In the genomic region with DNA sequence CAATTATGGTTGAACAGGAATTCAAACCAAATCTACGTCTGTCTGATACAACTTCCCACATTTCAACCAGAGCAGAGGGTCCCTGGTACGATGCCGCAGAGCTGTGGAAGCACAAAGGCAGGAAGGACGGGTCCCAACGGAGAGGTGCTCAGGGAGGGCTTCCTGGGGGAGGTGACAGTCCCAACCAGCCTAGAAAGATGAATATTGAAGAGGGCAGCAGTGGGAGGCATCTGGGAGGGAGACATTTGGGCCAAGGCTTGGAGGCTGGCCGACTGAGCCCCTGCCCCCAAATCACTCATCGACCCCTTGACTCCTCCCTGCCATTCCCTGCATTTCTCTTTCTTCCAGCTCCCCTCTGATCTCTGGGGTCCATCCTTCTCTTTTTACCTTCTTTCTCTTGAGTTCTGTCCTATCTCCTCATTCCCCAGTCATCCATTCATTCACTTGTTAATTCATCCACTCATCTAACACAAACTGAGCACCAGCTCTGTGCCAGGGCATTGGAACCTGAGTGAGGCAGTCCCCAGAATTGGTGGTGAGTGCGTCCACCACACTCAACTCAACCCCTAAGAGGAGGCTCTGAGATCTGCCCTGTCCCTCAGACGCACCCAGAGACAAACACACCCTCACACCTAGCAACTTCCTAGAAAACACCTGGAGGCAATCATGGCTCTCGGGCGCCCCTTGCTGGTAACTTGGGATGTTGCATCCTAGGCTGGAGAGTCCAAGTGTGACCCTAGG, we compare ENCODE assay signal across 8 cellular contexts. TPM values are rescaled to one million over a fixed set of nuclear protein-coding genes. Genes with fewer than 3 reads are reported as not detected.
DNase-seq lines count a peak whose midpoint lies in the region; ATAC-seq and TF ChIP-seq lines count a peak whose summit lies in the region.

No MANE protein-coding gene starts in this region.

- H3K9me3 Mint-ChIP-seq in HFFc6 (no peaks in the 10 kb centered on the region), endothelial cell (ENCODE audit: unreplicated experiment) (no peaks in the 10 kb centered on the region)

- TF ChIP-seq CTCF in HFFc6 (IDR thresholded peaks at IDR 0.05) (peak; percentile 95), endothelial cell (IDR thresholded peaks at IDR 0.05; ENCODE audit: unreplicated experiment) (peak; percentile 95)

- H3K27me3 Mint-ChIP-seq in HFFc6 (ENCODE audit: insufficient read depth) (no peaks in the 10 kb centered on the region; the same call in 1 of the 2 replicates), endothelial cell (ENCODE audit: unreplicated experiment) (no peaks in the 10 kb centered on the region)

- no peak for ATAC-seq in GM18511 (IDR thresholded peaks at IDR 0.05; ENCODE audit: unreplicated experiment)

- no peaks in the 10 kb centered on the region for H3K36me3 Mint-ChIP-seq in HFFc6 (ENCODE audit: low read depth)
- no peaks in the 10 kb centered on the region for H3K36me3 Mint-ChIP-seq in endothelial cell (ENCODE audit: low read depth, unreplicated experiment)

- peak; percentile 39 for DNase-seq in COLO829 (ENCODE audit: low spot score)
- peak; percentile 61 for DNase-seq in HFFc6
- DNase-seq in NCI-H82 treated with DMSO at 0.1 percent for 48 hours (lab: John Stamatoyannopoulos, UW; ENCODE audit: unreplicated experiment): peak; percentile 31
- DNase-seq in activated CD8-positive, alpha-beta memory T cell treated with anti-CD3 and anti-CD28 coated beads for 4 hours (ENCODE audit: low read depth in 2 of 2): peak; percentile 57 to 68
- DNase-seq in endothelial cell (ENCODE audit: low spot score): peak; percentile 87
- peak; percentile 83 for DNase-seq in mucosa of gallbladder (ENCODE audit: low spot score)
- peak; percentile 58 to 72 for DNase-seq in stimulated activated CD8-positive, alpha-beta memory T cell treated with anti-CD3 and anti-CD28 coated beads, Interleukin-7, amount 100 ng/mL, for 1 hour (ENCODE audit: low read depth in 2 of 2)

- H3K4me1 Mint-ChIP-seq in HFFc6 (ENCODE audit: low read depth): peaks cover 22% of the 10 kb centered on the region
- H3K4me1 Mint-ChIP-seq in endothelial cell (ENCODE audit: unreplicated experiment): peaks cover 25% of the 10 kb centered on the region

- H3K4me3 Mint-ChIP-seq in HFFc6: no peak overlapping the region
- H3K4me3 Mint-ChIP-seq in endothelial cell (ENCODE audit: unreplicated experiment): no peak overlapping the region

- H3K27ac Mint-ChIP-seq in HFFc6: peak overlapping the region; percentile 52
- H3K27ac Mint-ChIP-seq in endothelial cell (ENCODE audit: unreplicated experiment): peak overlapping the region; percentile 85

RNA-seq across cellular contexts. Expression of gene CELA3B, which starts 13.2 kb away (rescaled TPM):
- not detected for total RNA-seq in HFFc6 (2021; fragmentation: NEBNext Ultra II Directional; extraction: Animal tissue kit (Norgen Biotek cat#: 25700))
- not detected for total RNA-seq in endothelial cell (ENCODE audit: unreplicated experiment)
- total RNA-seq in mucosa of gallbladder: 13.7 TPM

RNA-seq across cellular contexts. Expression of gene HSPG2, which starts 26.5 kb away (rescaled TPM):
- total RNA-seq in HFFc6 (2021; fragmentation: NEBNext Ultra II Directional; extraction: Animal tissue kit (Norgen Biotek cat#: 25700)): 100 to 1,000 TPM; 275 to 430 (median 297) TPM
- 1,732 TPM for total RNA-seq in endothelial cell (ENCODE audit: unreplicated experiment)
- 746 TPM for total RNA-seq in mucosa of gallbladder

RNA-seq across cellular contexts. Expression of gene CELA3A, which starts 37.8 kb away (rescaled TPM):
- total RNA-seq in HFFc6 (2021; fragmentation: NEBNext Ultra II Directional; extraction: Animal tissue kit (Norgen Biotek cat#: 25700)): not detected
- total RNA-seq in endothelial cell (ENCODE audit: unreplicated experiment) (not detected), mucosa of gallbladder (25.1 TPM)

Comparison
In these comparisons a context has a peak if more than half of its experiments do, and no peak if none do; other contexts are left out.
1. DNase-seq: peak in every context shown above with its lines; median percentile 87 in endothelial cell; 83 in mucosa of gallbladder; 65 in stimulated activated CD8-positive, alpha-beta memory T cell treated with anti-CD3 and anti-CD28 coated beads, Interleukin-7, amount 100 ng/mL, for 1 hour; 62 in activated CD8-positive, alpha-beta memory T cell treated with anti-CD3 and anti-CD28 coated beads for 4 hours; 61 in HFFc6; 39 in COLO829; 31 in NCI-H82 treated with DMSO at 0.1 percent for 48 hours.
2. RNA of gene CELA3B, which starts 13.2 kb away (total RNA-seq): 13.7 TPM in mucosa of gallbladder (single experiment); not detected in endothelial cell (single experiment) and not detected in HFFc6; every median in the first group is over 10 times any median in the second.
3. RNA of gene CELA3A, which starts 37.8 kb away (total RNA-seq): 25.1 TPM in mucosa of gallbladder (single experiment); not detected in endothelial cell (single experiment) and not detected in HFFc6; every median in the first group is over 10 times any median in the second.